Comparison of ENCODE assay signal across 8 cellular contexts in the genomic region with DNA sequence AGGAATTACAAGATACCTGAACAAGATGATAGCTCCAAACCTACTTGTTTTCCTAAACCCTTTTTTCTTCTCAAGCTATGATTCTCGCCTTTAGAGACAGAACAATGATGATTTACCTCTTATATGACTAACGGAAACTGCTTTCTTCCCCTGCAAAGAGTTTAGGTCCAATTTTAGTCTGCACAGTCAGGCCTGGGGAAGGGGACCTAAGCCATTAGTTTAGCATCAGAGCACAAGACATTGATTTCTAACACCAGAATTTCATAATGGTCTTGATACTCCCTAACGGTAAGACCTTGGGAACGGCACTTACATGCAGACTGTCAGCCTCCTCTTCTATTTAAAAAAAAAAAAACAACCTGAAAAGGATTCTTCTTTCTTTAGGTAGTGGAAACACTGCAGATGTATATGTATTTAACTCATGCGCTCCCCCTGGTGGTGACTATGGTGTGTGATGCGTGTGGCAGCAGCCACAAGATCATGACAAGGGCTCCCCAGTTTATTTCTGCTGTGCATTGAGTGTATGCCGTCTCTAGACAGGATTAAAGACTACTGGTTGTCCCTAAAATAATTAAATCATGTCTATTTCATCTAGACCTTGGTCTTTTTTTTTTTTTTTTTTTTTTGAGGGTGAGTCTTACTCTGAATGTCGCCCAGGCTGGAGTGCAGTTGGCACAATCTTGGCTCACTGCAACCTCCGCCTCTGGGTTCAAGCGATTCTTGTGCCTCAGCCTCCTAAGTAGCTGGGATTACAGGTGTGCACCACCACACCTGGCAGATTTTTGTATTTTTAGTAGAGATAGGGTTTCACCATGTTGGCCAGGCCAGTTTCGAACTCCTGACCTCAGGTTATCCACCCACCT. TPM values are rescaled to one million over a fixed set of nuclear protein-coding genes. Genes with fewer than 3 reads are reported as not detected.
DNase-seq lines count a peak whose midpoint lies in the region; ATAC-seq and TF ChIP-seq lines count a peak whose summit lies in the region.

No MANE protein-coding gene starts in this region.

- H3K36me3 ChIP-seq in CD4-positive, alpha-beta memory T cell (ENCODE audit: insufficient read depth, low read length): peaks cover 12% of the 10 kb centered on the region
- H3K36me3 ChIP-seq in endodermal cell (ENCODE audit: control insufficient read depth, insufficient read depth, low read length): peaks cover 20% of the 10 kb centered on the region

- CTCF ChIA-PET in CD4-positive, alpha-beta memory T cell (lab: Charles Lee; ENCODE audit: partially characterized antibody): interaction anchor here (0.6 to 8.2 kb wide), 24 partner anchors 9 to 253 kb away, joined by 3 to 145 read pairs (median 7); no protein-coding TSS in a partner anchor

- intact Hi-C loops in CD4-positive, alpha-beta memory T cell (cut with micrococcal nuclease): loop anchor here (1.0 kb wide), 4 partner anchors 86 to 240 kb away; no protein-coding TSS in a partner anchor

- DNase-seq in CD4-positive, alpha-beta memory T cell: peak; percentile 77 to 85 (median 81)
- DNase-seq in HT1080 (ENCODE audit: low read depth): peak; percentile 71
- DNase-seq in NOMO-1 (lab: John Stamatoyannopoulos, UW; ENCODE audit: unreplicated experiment in 2 of 2): peak; percentile 45 to 73
- peak; percentile 79 to 84 for DNase-seq in activated CD8-positive, alpha-beta memory T cell treated with anti-CD3 and anti-CD28 coated beads for 1 hour (ENCODE audit: extremely low read depth in 1 of 2, low read depth in 1 of 2)
- peak; percentile 94 for DNase-seq in endodermal cell
- DNase-seq in midbrain (lab: John Stamatoyannopoulos, UW): peak; percentile 75
- peak; percentile 79 for DNase-seq in stimulated activated CD8-positive, alpha-beta memory T cell treated with anti-CD3 and anti-CD28 coated beads, Interleukin-2, amount 100 ng/mL, for 48 hours (ENCODE audit: low read depth in 2 of 2)

- peak; percentile 93 for TF ChIP-seq CTCF in endodermal cell (conservative IDR thresholded peaks at IDR 0.05)

- no peaks in the 10 kb centered on the region for H3K9me3 Mint-ChIP-seq in CD4-positive, alpha-beta memory T cell
- peaks cover 7% of the 10 kb centered on the region for H3K9me3 Mint-ChIP-seq in endodermal cell

- H3K4me1 Mint-ChIP-seq in CD4-positive, alpha-beta memory T cell: peaks cover 0 to 6% (median under 1%) of the 10 kb centered on the region in 4 donors
- H3K4me1 Mint-ChIP-seq in endodermal cell: peaks cover 6% of the 10 kb centered on the region

- peaks cover 17 to 39% of the 10 kb centered on the region in 2 donors for H3K36me3 Mint-ChIP-seq in CD4-positive, alpha-beta memory T cell
- peaks cover 27% of the 10 kb centered on the region for H3K36me3 Mint-ChIP-seq in endodermal cell (ENCODE audit: low read depth)

- H3K4me3 ChIP-seq in CD4-positive, alpha-beta memory T cell (ENCODE audit: low read length in 2 of 2): no peak overlapping the region
- H3K4me3 ChIP-seq in endodermal cell (ENCODE audit: low read length): no peak overlapping the region

- no peak overlapping the region for H3K9ac ChIP-seq in endodermal cell (ENCODE audit: extremely low read depth, low read length, poor library complexity, severe bottlenecking)

- no peak for ATAC-seq in GM18861 (IDR thresholded peaks at IDR 0.05; ENCODE audit: unreplicated experiment)

- H3K9me3 ChIP-seq in CD4-positive, alpha-beta memory T cell (ENCODE audit: control insufficient read depth in 1 of 2, low read length in 2 of 2): no peaks in the 10 kb centered on the region
- no peaks in the 10 kb centered on the region for H3K9me3 ChIP-seq in endodermal cell (ENCODE audit: control insufficient read depth, low read length)

- 59 to 77% methylated on average over 6 to 11 of the region's 11 CpGs for WGBS in endodermal cell (ENCODE audit: insufficient coverage in 1 of 2, insufficient read length in 1 of 2), 2 experiments

- peak overlapping the region in 4 of 7 donors; percentile 42 to 73 (median 62) for H3K27ac Mint-ChIP-seq in CD4-positive, alpha-beta memory T cell
- no peak overlapping the region for H3K27ac Mint-ChIP-seq in endodermal cell

- H3K27ac ChIP-seq in CD4-positive, alpha-beta memory T cell (ENCODE audit: low read depth, low read length): no peak overlapping the region
- H3K27ac ChIP-seq in endodermal cell (ENCODE audit: low read depth, low read length): no peak overlapping the region

- no peak overlapping the region for H3K4me3 Mint-ChIP-seq in CD4-positive, alpha-beta memory T cell
- no peak overlapping the region for H3K4me3 Mint-ChIP-seq in endodermal cell

- no peaks in the 10 kb centered on the region for H3K27me3 ChIP-seq in CD4-positive, alpha-beta memory T cell (ENCODE audit: insufficient read depth, low read length)
- no peaks in the 10 kb centered on the region for H3K27me3 ChIP-seq in endodermal cell (ENCODE audit: control insufficient read depth, insufficient read depth, low read length, poor library complexity, severe bottlenecking)

- H3K4me1 ChIP-seq in CD4-positive, alpha-beta memory T cell (ENCODE audit: insufficient read depth, low read length): no peaks in the 10 kb centered on the region
- H3K4me1 ChIP-seq in endodermal cell (ENCODE audit: control insufficient read depth, insufficient read depth, low read length): no peaks in the 10 kb centered on the region

- H3K27me3 Mint-ChIP-seq in CD4-positive, alpha-beta memory T cell: no peaks in the 10 kb centered on the region
- no peaks in the 10 kb centered on the region for H3K27me3 Mint-ChIP-seq in endodermal cell (ENCODE audit: insufficient read depth)

- POLR2A ChIA-PET in CD4-positive, alpha-beta memory T cell (lab: Charles Lee; ENCODE audit: partially characterized antibody): interaction anchor here (1.0 to 1.5 kb wide), 3 partner anchors 170 to 182 kb away, joined by 3 to 4 read pairs (median 3); no protein-coding TSS in a partner anchor

RNA-seq across cellular contexts. Expression of a gene that starts 37.3 kb away (rescaled TPM):
- total RNA-seq in CD4-positive, alpha-beta memory T cell: 10 to 100 TPM; 44.4 to 45.4 TPM
- polyA plus RNA-seq in CD4-positive, alpha-beta memory T cell: 10 to 100 TPM; 55.4 to 80.9 TPM
- total RNA-seq in HT1080 (2014; rRNA removed; shearing (Covaris generic)): 61.1 and 75.0 TPM in 2 replicates
- polyA plus RNA-seq in HT1080 (2015; cell fraction: cytosol; rRNA removed): 39.3 and 55.7 TPM in 2 replicates
- polyA plus RNA-seq in HT1080 (2015; cell fraction: nucleus; rRNA removed): 39.8 and 41.7 TPM in 2 replicates
- 10 to 100 TPM; 26.0 to 31.8 TPM for total RNA-seq in endodermal cell
- polyA plus RNA-seq in endodermal cell (2013, experiment 1 of 2): 22.2 TPM
- 22.5 TPM for polyA plus RNA-seq in endodermal cell (2013, experiment 2 of 2)

RNA-seq across cellular contexts. Expression of a gene that starts 50.2 kb away (rescaled TPM):
- 10 to 100 TPM; 53.3 to 54.5 TPM for total RNA-seq in CD4-positive, alpha-beta memory T cell
- polyA plus RNA-seq in CD4-positive, alpha-beta memory T cell: 1 to 10 TPM; 1.1 to 6.6 TPM
- total RNA-seq in HT1080 (2014; rRNA removed; shearing (Covaris generic)): 6.3 and 9.1 TPM in 2 replicates
- polyA plus RNA-seq in HT1080 (2015; cell fraction: cytosol; rRNA removed): 12.5 and 12.9 TPM in 2 replicates
- polyA plus RNA-seq in HT1080 (2015; cell fraction: nucleus; rRNA removed): 8.2 and 9.0 TPM in 2 replicates
- total RNA-seq in endodermal cell: 10 to 100 TPM; 34.7 to 41.9 TPM
- polyA plus RNA-seq in endodermal cell (2013, experiment 1 of 2): 38.9 TPM
- 32.4 TPM for polyA plus RNA-seq in endodermal cell (2013, experiment 2 of 2)

RNA-seq across cellular contexts. Expression of a gene that starts 57.2 kb away (rescaled TPM):
- total RNA-seq in CD4-positive, alpha-beta memory T cell: 100 to 1,000 TPM; 146 to 158 TPM
- polyA plus RNA-seq in CD4-positive, alpha-beta memory T cell: 100 to 1,000 TPM in 1 of 2 donors, 10 to 100 TPM in 1; 99.7 to 141 TPM
- 4.1 and 4.7 TPM in 2 replicates for total RNA-seq in HT1080 (2014; rRNA removed; shearing (Covaris generic))
- polyA plus RNA-seq in HT1080 (2015; cell fraction: cytosol; rRNA removed): 4.4 and 5.3 TPM in 2 replicates
- 22.2 and 27.8 TPM in 2 replicates for polyA plus RNA-seq in HT1080 (2015; cell fraction: nucleus; rRNA removed)
- 1 to 10 TPM; 6.7 to 7.5 TPM for total RNA-seq in endodermal cell
- 3.2 TPM for polyA plus RNA-seq in endodermal cell (2013, experiment 1 of 2)
- polyA plus RNA-seq in endodermal cell (2013, experiment 2 of 2): 4.9 TPM

Comparison
In these comparisons a context has a peak if more than half of its experiments do, and no peak if none do; other contexts are left out.
1. RNA of a gene that starts 57.2 kb away (total RNA-seq): 146 to 158 TPM in CD4-positive, alpha-beta memory T cell; 6.7 to 7.5 TPM in endodermal cell and 4.1 to 4.7 TPM in HT1080; every median in the first group is over 10 times any median in the second.
2. Peak in every context shown above with its lines, with median percentiles within 50 percentile points of each other: DNase-seq.